In the genomic region with DNA sequence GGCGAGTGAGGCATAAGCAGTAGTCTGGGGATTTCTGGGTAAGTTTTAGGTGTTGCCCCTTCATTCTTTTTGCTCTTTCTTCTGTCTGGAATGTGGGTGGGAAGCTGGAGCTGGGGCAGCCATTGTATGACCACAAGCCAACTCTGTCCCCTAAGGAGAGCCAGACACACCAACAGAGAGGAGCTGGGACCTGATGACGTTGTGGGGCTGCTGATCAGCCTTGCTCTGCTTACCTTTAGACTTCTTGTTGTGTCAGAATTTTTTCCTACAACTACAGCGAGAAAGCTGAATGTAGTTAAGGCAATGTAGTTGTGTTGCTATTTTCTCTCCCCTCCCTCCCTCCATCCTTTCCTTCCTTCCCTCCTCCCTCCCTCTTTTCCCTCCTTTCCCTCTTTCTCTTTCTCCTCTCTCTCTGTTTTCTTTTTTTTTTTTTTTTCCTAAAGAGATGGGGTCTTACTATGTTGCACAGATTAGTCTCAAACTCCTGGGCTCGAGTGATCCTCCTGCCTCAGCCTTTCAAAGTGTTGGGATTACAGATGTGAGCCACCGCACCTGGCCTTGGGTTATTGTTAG, we compare ENCODE assay signal across 29 cellular contexts. TPM values are rescaled to one million over a fixed set of nuclear protein-coding genes. Genes with fewer than 3 reads are reported as not detected.
A peak's percentile ranks its signal among the peaks of the same experiment; 100 is the strongest.
DNase-seq lines count a peak whose midpoint lies in the region; ATAC-seq and TF ChIP-seq lines count a peak whose summit lies in the region.
"Had no signal": no experiment of that assay in that cellular context is flagged by ENCODE, and none has a peak within 500 bp of the region (broad histone marks: within the 10 kb centered on the region; RNA-seq: fewer than 3 reads in every experiment).

No MANE protein-coding gene starts in this region.

- no peak overlapping the region for H2AFZ ChIP-seq in hepatocyte

- no peak overlapping the region for H3K4me3 ChIP-seq in hepatocyte
- H3K4me3 ChIP-seq: ascending aorta, cardiac muscle cell, colonic mucosa, pancreas, suprapubic skin, upper lobe of right lung had no signal

- no peaks in the 10 kb centered on the region for H3K27me3 Mint-ChIP-seq in activated naive CD4-positive, alpha-beta T cell treated with anti-CD3 and anti-CD28 coated beads, Interleukin-2, amount 50 U/mL, for 24 hours
- no peaks in the 10 kb centered on the region for H3K27me3 Mint-ChIP-seq in T-cell

- peak overlapping the region; percentile 52 for H3K27ac Mint-ChIP-seq in activated naive CD4-positive, alpha-beta T cell treated with anti-CD3 and anti-CD28 coated beads, Interleukin-2, amount 50 U/mL, for 24 hours
- peak overlapping the region; percentile 68 to 69 for H3K27ac Mint-ChIP-seq in T-cell

- no peak overlapping the region for H3K4me2 ChIP-seq in hepatocyte

- peaks cover 29% of the 10 kb centered on the region for H3K4me1 ChIP-seq in hepatocyte (ENCODE audit: insufficient read depth)
- H3K4me1 ChIP-seq: ascending aorta, colonic mucosa, pancreas had no signal

- peaks cover 51% of the 10 kb centered on the region for H3K4me1 Mint-ChIP-seq in activated naive CD4-positive, alpha-beta T cell treated with anti-CD3 and anti-CD28 coated beads, Interleukin-2, amount 50 U/mL, for 24 hours
- peaks cover 47 to 63% (median 51%) of the 10 kb centered on the region in 3 donors for H3K4me1 Mint-ChIP-seq in T-cell

- H3K36me3 Mint-ChIP-seq in activated naive CD4-positive, alpha-beta T cell treated with anti-CD3 and anti-CD28 coated beads, Interleukin-2, amount 50 U/mL, for 24 hours = no peaks in the 10 kb centered on the region
- no peaks in the 10 kb centered on the region for H3K36me3 Mint-ChIP-seq in T-cell
- H3K36me3 Mint-ChIP-seq: activated naive CD8-positive, alpha-beta T cell treated with anti-CD3 and anti-CD28 coated beads, Interleukin-2, amount 10 ng/mL, durations not matched to agents 7 days and 5 days had no signal

- ATAC-seq in T-cell (replicated peaks in 1 of 4) (peak in 1 of 4 experiments; percentile 22), GM18498 (IDR thresholded peaks at IDR 0.05; ENCODE audit: unreplicated experiment) (no peak), GM18909 (IDR thresholded peaks at IDR 0.05; ENCODE audit: poor library complexity, unreplicated experiment) (no peak)
- ATAC-seq: HCT116, left colon, pancreas, upper lobe of right lung had no signal

- DNase-seq in activated naive CD4-positive, alpha-beta T cell treated with Interleukin-2 at 50 U/mL for 16 hours = no peak
- DNase-seq in T-cell (no peak), hepatocyte (ENCODE audit: low spot score) (no peak), NCI-H82 (lab: John Stamatoyannopoulos, UW) (no peak), T1000 (lab: John Stamatoyannopoulos, UW) (no peak)
- DNase-seq: activated CD4-positive, alpha-beta T cell treated with anti-CD3 and anti-CD28 coated beads, Interleukin-2, amount 50 U/mL, for 1 hour; activated naive CD8-positive, alpha-beta T cell treated with anti-CD3 and anti-CD28 coated beads, Interleukin-2, amount 10 ng/mL, durations not matched to agents 7 days and 5 days; AML-193; colonic mucosa; DMS53; effector memory CD4-positive, alpha-beta T cell; erythroblast; left colon; MV-4-11; NCI-H1436 treated with DMSO at 0.1 percent for 48 hours; pancreas; SHP77 treated with DMSO at 0.1 percent for 48 hours; stimulated activated CD4-positive, alpha-beta T cell treated with anti-CD3 and anti-CD28 coated beads, Interleukin-15, amount 100 ng/mL, for 24 hours; stimulated activated CD4-positive, alpha-beta T cell treated with anti-CD3 and anti-CD28 coated beads, Interleukin-4, amount 100 ng/mL, for 4 hours; upper lobe of right lung had no signal

- no peaks in the 10 kb centered on the region for H3K9me3 ChIP-seq in hepatocyte (ENCODE audit: low read depth)
- H3K9me3 ChIP-seq: ascending aorta, colonic mucosa, pancreas, suprapubic skin, upper lobe of right lung had no signal

- H3K27me3 ChIP-seq in hepatocyte = no peaks in the 10 kb centered on the region
- H3K27me3 ChIP-seq: ascending aorta, cardiac muscle cell, colonic mucosa, pancreas, suprapubic skin, upper lobe of right lung had no signal

- POLR2A ChIA-PET in T-cell (lab: Charles Lee) = interaction anchor here (0.5 to 0.7 kb wide), 2 partner anchors 50 to 80 kb away, joined by 3 read pairs; no protein-coding TSS in a partner anchor

- H3K36me3 ChIP-seq in hepatocyte (replicated peaks; ENCODE audit: insufficient read depth, low read depth) = no peaks in the 10 kb centered on the region
- H3K36me3 ChIP-seq: ascending aorta, cardiac muscle cell, colonic mucosa, pancreas, suprapubic skin, upper lobe of right lung had no signal

- no peaks in the 10 kb centered on the region for H4K20me1 ChIP-seq in hepatocyte (ENCODE audit: insufficient read depth, poor library complexity, severe bottlenecking)

- H3K4me3 Mint-ChIP-seq in activated naive CD4-positive, alpha-beta T cell treated with anti-CD3 and anti-CD28 coated beads, Interleukin-2, amount 50 U/mL, for 24 hours = no peak overlapping the region
- H3K4me3 Mint-ChIP-seq in T-cell = no peak overlapping the region
- H3K4me3 Mint-ChIP-seq: activated naive CD8-positive, alpha-beta T cell treated with anti-CD3 and anti-CD28 coated beads, Interleukin-2, amount 10 ng/mL, durations not matched to agents 7 days and 5 days had no signal

- H3K27ac ChIP-seq in hepatocyte = peak overlapping the region; percentile 20
- H3K27ac ChIP-seq: ascending aorta, cardiac muscle cell, colonic mucosa, pancreas, suprapubic skin, VCaP had no signal

- H3K79me2 ChIP-seq in hepatocyte = peaks cover 6% of the 10 kb centered on the region

- CTCF ChIA-PET in T-cell (lab: Charles Lee) = interaction anchor here (0.6 to 4.1 kb wide), 9 partner anchors 13 to 177 kb away, joined by 3 to 24 read pairs (median 6); no protein-coding TSS in a partner anchor

- 65% methylated on average over 5 of the region's 5 CpGs for WGBS in hepatocyte (ENCODE audit: low lambda C conversion rate, missing lambda C conversion rate)

- no peak for TF ChIP-seq CTCF in hepatocyte (IDR thresholded peaks at IDR 0.05; ENCODE audit: poor library complexity)

- H3K9me2 ChIP-seq in hepatocyte (replicated peaks; ENCODE audit: insufficient read depth) = no peaks in the 10 kb centered on the region

- no peaks in the 10 kb centered on the region for H3K9me3 Mint-ChIP-seq in activated naive CD4-positive, alpha-beta T cell treated with anti-CD3 and anti-CD28 coated beads, Interleukin-2, amount 50 U/mL, for 24 hours
- H3K9me3 Mint-ChIP-seq in T-cell = no peaks in the 10 kb centered on the region
- H3K9me3 Mint-ChIP-seq: activated naive CD8-positive, alpha-beta T cell treated with anti-CD3 and anti-CD28 coated beads, Interleukin-2, amount 10 ng/mL, durations not matched to agents 7 days and 5 days had no signal

RNA-seq across cellular contexts. Expression of a gene that starts 6.4 kb away (rescaled TPM):
- total RNA-seq in T-cell (100 to 1,000 TPM; 130 to 204 (median 194) TPM), hepatocyte (55.1 and 65.9 TPM in 2 replicates)
- polyA plus RNA-seq in hepatocyte = 90.4 and 104 TPM in 2 replicates

RNA-seq across cellular contexts. Expression of a gene that starts 39.4 kb away (rescaled TPM):
- total RNA-seq in T-cell (1 to 10 TPM; 2.9 to 6.3 (median 5.2) TPM), hepatocyte (159 and 166 TPM in 2 replicates)
- 214 and 222 TPM in 2 replicates for polyA plus RNA-seq in hepatocyte
- total RNA-seq: LHCN-M2 had no signal

Comparison
In these comparisons a context has a peak if more than half of its experiments do, and no peak if none do; other contexts are left out.
1. RNA of a gene that starts 39.4 kb away (total RNA-seq): 159 to 166 TPM in hepatocyte; 2.9 to 6.3 TPM in T-cell; every median in the first group is over 10 times any median in the second.